ENCODE assay signal across 25 cellular contexts in the genomic region with DNA sequence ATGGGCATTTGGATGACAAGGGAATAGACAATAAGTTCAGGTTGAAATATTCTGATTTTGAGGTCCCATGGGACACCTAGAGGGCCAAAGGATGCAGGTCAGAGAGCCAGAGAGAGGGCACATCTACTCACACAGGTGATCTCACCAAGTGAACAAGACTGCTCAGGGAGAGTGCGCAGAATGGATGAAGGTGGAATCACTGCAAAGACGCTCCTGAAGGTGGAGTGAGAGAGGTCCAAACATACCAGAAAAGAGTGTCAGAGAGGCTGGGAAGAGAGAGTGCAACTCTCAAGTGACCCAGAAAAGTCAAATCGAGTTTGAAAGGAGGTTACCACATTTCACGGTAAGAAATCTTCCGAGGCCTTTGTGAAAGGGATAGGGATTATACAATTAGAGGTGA.
DNase-seq lines count a peak whose midpoint lies in the region; ATAC-seq and TF ChIP-seq lines count a peak whose summit lies in the region.
"Had no signal": no experiment of that assay in that cellular context is flagged by ENCODE, and none has a peak within 500 bp of the region (broad histone marks: within the 10 kb centered on the region; RNA-seq: fewer than 3 reads in every experiment).

No MANE protein-coding gene starts in this region.

- no peak overlapping the region for H3K9ac ChIP-seq in neural cell (ENCODE audit: low read length)
- H3K9ac ChIP-seq: KMS-11, SK-N-SH had no signal

- peaks cover 20 to 21% of the 10 kb centered on the region in 2 donors for H3K4me1 ChIP-seq in thyroid gland

- H3K9me2 ChIP-seq in neural cell (ENCODE audit: insufficient read depth, low read length): no peaks in the 10 kb centered on the region
- H3K9me2 ChIP-seq: SK-N-SH had no signal

- no peaks in the 10 kb centered on the region for H3K9me3 ChIP-seq in neural cell (ENCODE audit: low read length)
- H3K9me3 ChIP-seq in thyroid gland: no peaks in the 10 kb centered on the region
- H3K9me3 ChIP-seq: SK-N-SH had no signal

- no peak overlapping the region for H2AFZ ChIP-seq in neural cell (ENCODE audit: low read depth, low read length)

- H3K4me2 ChIP-seq in neural cell (ENCODE audit: low read length): no peak overlapping the region
- H3K4me2 ChIP-seq: KMS-11, SK-N-SH had no signal

- no peaks in the 10 kb centered on the region for H4K20me1 ChIP-seq in neural cell (ENCODE audit: insufficient read depth)

- H3K36me3 ChIP-seq in neural cell (ENCODE audit: insufficient read depth, low read length): no peaks in the 10 kb centered on the region
- H3K36me3 ChIP-seq in thyroid gland: no peaks in the 10 kb centered on the region

- in situ Hi-C loops in SK-MEL-5 (cut with HindIII; ENCODE audit: low pct_unique_long_range_greater_than_20kb, low sequenced_read_pairs): no loop called here

- DNase-seq in SK-MEL-5 (ENCODE audit: low read depth, low spot score) (peak; percentile 3), NCI-H526 treated with DMSO at 0.1 percent for 48 hours (lab: John Stamatoyannopoulos, UW) (no peak), midbrain (lab: John Stamatoyannopoulos, UW) (no peak), thyroid gland (no peak)
- DNase-seq: activated CD8-positive, alpha-beta T cell treated with anti-CD3 and anti-CD28 coated beads for 36 hours; activated naive CD8-positive, alpha-beta T cell treated with anti-CD3 and anti-CD28 coated beads for 36 hours; anterior cingulate cortex; CD4-positive, CD25-positive, alpha-beta regulatory T cell; DND-41; effector CD4-positive, alpha-beta T cell; hypothalamus; left ventricle myocardium superior; naive B cell; NCI-H1417 treated with DMSO at 0.1 percent for 48 hours; NCI-H2029 treated with DMSO at 0.1 percent for 48 hours; NCI-H524 treated with DMSO at 0.1 percent for 48 hours; SK-N-SH; stimulated activated naive B cell treated with anti-CD40 and anti-IgM and Interleukin-4, amounts not matched to agents 10 μg/mL and 1 μg/mL and 100 μg/mL, for 72 hours; substantia nigra; T-helper 17 cell had no signal

- H3F3A ChIP-seq in neural cell (ENCODE audit: insufficient read depth, low read length, poor library complexity, severe bottlenecking): no peaks in the 10 kb centered on the region

- no peak overlapping the region for H3K27ac ChIP-seq in C4-2B
- H3K27ac ChIP-seq in neural cell (ENCODE audit: low read length): no peak overlapping the region
- no peak overlapping the region for H3K27ac ChIP-seq in thyroid gland
- H3K27ac ChIP-seq: KMS-11 had no signal

- peak; percentile 66 for ATAC-seq in esophagus mucosa
- ATAC-seq in HG03135 (IDR thresholded peaks at IDR 0.05; ENCODE audit: unreplicated experiment): no peak
- ATAC-seq: activated CD8-positive, alpha-beta T cell treated with anti-CD3 and anti-CD28 coated beads for 36 hours; left ventricle myocardium superior; stimulated activated naive B cell treated with anti-CD40 and anti-IgM and Interleukin-4, amounts not matched to agents 10 μg/mL and 1 μg/mL and 100 μg/mL, for 72 hours; T-helper 17 cell had no signal

- 68 to 78% methylated on average over 5 of the region's 5 CpGs for WGBS in thyroid gland, 2 donors

- TF ChIP-seq CTCF in C4-2B (conservative IDR thresholded peaks at IDR 0.05): peak; percentile 21
- peak; percentile 9 for TF ChIP-seq CTCF in neural cell (IDR thresholded peaks at IDR 0.05; ENCODE audit: poor library complexity, severe bottlenecking)
- no peak for TF ChIP-seq CTCF in thyroid gland (IDR thresholded peaks at IDR 0.05)

- intact Hi-C loops in thyroid gland (cut with DNase I): no loop called here

- H3K4me3 ChIP-seq in neural cell (ENCODE audit: low read length) (no peak overlapping the region), thyroid gland (replicated peaks in 1 of 3) (no peak overlapping the region)

- TF ChIP-seq RAD21 in neural cell (conservative IDR thresholded peaks at IDR 0.05): no peak

- H3K79me2 ChIP-seq in neural cell (replicated peaks; ENCODE audit: insufficient read depth, low read length): no peaks in the 10 kb centered on the region

- no peak for TF ChIP-seq EP300 in neural cell (conservative IDR thresholded peaks at IDR 0.05; ENCODE audit: poor library complexity, severe bottlenecking)

- no peak for TF ChIP-seq POLR2A in thyroid gland (IDR thresholded peaks at IDR 0.05)

- no peaks in the 10 kb centered on the region for H3K27me3 ChIP-seq in neural cell (ENCODE audit: insufficient read depth, low read depth, low read length)
- H3K27me3 ChIP-seq in thyroid gland: no peaks in the 10 kb centered on the region

TF ChIP-seq in neural cell, 6 proteins besides CTCF, POLR2A, EP300 and RAD21:
- TF ChIP-seq POLR2AphosphoS5 (IDR thresholded peaks at IDR 0.05): no peak
- TF ChIP-seq, protein P1, sequence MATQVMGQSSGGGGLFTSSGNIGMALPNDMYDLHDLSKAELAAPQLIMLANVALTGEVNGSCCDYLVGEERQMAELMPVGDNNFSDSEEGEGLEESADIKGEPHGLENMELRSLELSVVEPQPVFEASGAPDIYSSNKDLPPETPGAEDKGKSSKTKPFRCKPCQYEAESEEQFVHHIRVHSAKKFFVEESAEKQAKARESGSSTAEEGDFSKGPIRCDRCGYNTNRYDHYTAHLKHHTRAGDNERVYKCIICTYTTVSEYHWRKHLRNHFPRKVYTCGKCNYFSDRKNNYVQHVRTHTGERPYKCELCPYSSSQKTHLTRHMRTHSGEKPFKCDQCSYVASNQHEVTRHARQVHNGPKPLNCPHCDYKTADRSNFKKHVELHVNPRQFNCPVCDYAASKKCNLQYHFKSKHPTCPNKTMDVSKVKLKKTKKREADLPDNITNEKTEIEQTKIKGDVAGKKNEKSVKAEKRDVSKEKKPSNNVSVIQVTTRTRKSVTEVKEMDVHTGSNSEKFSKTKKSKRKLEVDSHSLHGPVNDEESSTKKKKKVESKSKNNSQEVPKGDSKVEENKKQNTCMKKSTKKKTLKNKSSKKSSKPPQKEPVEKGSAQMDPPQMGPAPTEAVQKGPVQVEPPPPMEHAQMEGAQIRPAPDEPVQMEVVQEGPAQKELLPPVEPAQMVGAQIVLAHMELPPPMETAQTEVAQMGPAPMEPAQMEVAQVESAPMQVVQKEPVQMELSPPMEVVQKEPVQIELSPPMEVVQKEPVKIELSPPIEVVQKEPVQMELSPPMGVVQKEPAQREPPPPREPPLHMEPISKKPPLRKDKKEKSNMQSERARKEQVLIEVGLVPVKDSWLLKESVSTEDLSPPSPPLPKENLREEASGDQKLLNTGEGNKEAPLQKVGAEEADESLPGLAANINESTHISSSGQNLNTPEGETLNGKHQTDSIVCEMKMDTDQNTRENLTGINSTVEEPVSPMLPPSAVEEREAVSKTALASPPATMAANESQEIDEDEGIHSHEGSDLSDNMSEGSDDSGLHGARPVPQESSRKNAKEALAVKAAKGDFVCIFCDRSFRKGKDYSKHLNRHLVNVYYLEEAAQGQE (IDR thresholded peaks at IDR 0.05; ENCODE audit: borderline replicate concordance): no peak
- TF ChIP-seq TAF1 (IDR thresholded peaks at IDR 0.05; ENCODE audit: low read depth): no peak
- no peak for TF ChIP-seq EZH2 (IDR thresholded peaks at IDR 0.05; ENCODE audit: borderline replicate concordance, insufficient read depth, low read length, poor library complexity, severe bottlenecking)
- TF ChIP-seq MXI1 (conservative IDR thresholded peaks at IDR 0.05; ENCODE audit: poor library complexity, severe bottlenecking): no peak
- TF ChIP-seq SMC3 (conservative IDR thresholded peaks at IDR 0.05; ENCODE audit: poor library complexity): no peak
TF ChIP-seq in neural cell: peak in this region for 0.

Comparison
In these comparisons a context has a peak if more than half of its experiments do, and no peak if none do; other contexts are left out.
1. CTCF ChIP-seq: peak in C4-2B (single experiment) and neural cell (single experiment); none in thyroid gland (0 of 6).